In genomic region chr4:182015893-182016292, GRCh38 we compare ENCODE assay signal across 18 cellular contexts.
DNase-seq lines count a peak whose midpoint lies in the region; ATAC-seq and TF ChIP-seq lines count a peak whose summit lies in the region.
"Had no signal": no experiment of that assay in that cellular context is flagged by ENCODE, and none has a peak within 500 bp of the region (broad histone marks: within the 10 kb centered on the region; RNA-seq: fewer than 3 reads in every experiment).

No MANE protein-coding gene starts in this region.

- in situ Hi-C loops in Caki2 (cut with HindIII; ENCODE audit: low pct_unique_long_range_greater_than_20kb, low sequenced_read_pairs), result no loop called here
- in situ Hi-C loops in GM23248 (cut with MboI), result no loop called here

- no peak for TF ChIP-seq POLR2A in GM18505 (IDR thresholded peaks at IDR 0.05; ENCODE audit: borderline replicate concordance, extremely low read depth, insufficient read depth, insufficient read length)

- no peak overlapping the region for H2AFZ ChIP-seq in GM23248

- H3K36me3 ChIP-seq in GM23248 (ENCODE audit: low read depth), result no peaks in the 10 kb centered on the region

- no peaks in the 10 kb centered on the region for H3K9me3 ChIP-seq in GM23248 (ENCODE audit: low read depth)
- H3K9me3 ChIP-seq: testis had no signal

- no peak overlapping the region for H3K9ac ChIP-seq in GM23248

- H3K4me1 ChIP-seq in GM23248 (ENCODE audit: insufficient read depth), result no peaks in the 10 kb centered on the region
- H3K4me1 ChIP-seq: testis had no signal

- H3K4me2 ChIP-seq in GM23248 (ENCODE audit: unreplicated experiment), result no peak overlapping the region

- DNase-seq in Caki2 (ENCODE audit: low read depth) (peak; percentile 64), GM23248 (peak; percentile 45), amniotic epithelial cell (ENCODE audit: low read depth) (peak; percentile 19), kidney tubule cell (ENCODE audit: low spot score) (peak; percentile 47), NCI-H187 (lab: John Stamatoyannopoulos, UW) (no peak)
- no peak for DNase-seq in activated CD8-positive, alpha-beta memory T cell treated with anti-CD3 and anti-CD28 coated beads, Interleukin-2, amount 50 U/mL, for 48 hours
- no peak for DNase-seq in activated CD4-positive, CD25-positive, alpha-beta regulatory T cell treated with anti-CD3 and anti-CD28 coated beads, Interleukin-2, amount 50 U/mL, for 72 hours
- DNase-seq: activated CD4-positive, alpha-beta T cell treated with anti-CD3 and anti-CD28 coated beads, Interleukin-2, amount 50 U/mL, for 48 hours; AML-193; Kasumi-1; NCI-H1930; NCI-H82; SHP77; T-helper 9 cell; testis had no signal

- no peak overlapping the region for H3K27ac ChIP-seq in GM23248
- H3K27ac ChIP-seq: HL-60, testis had no signal

- H3K27me3 ChIP-seq in GM23248 (replicated peaks; ENCODE audit: insufficient read depth), result no peaks in the 10 kb centered on the region
- H3K27me3 ChIP-seq: testis had no signal

- no peak overlapping the region for H3K4me3 ChIP-seq in GM23248
- H3K4me3 ChIP-seq: testis had no signal

- H4K20me1 ChIP-seq in GM23248 (ENCODE audit: insufficient read depth), result no peaks in the 10 kb centered on the region

- ATAC-seq in GM18505 (IDR thresholded peaks at IDR 0.05; ENCODE audit: unreplicated experiment), result no peak
- ATAC-seq: activated T-helper 17 cell treated with anti-CD3 and anti-CD28 coated beads, Interleukin-2, amount 50 U/mL, for 72 hours had no signal

- no peaks in the 10 kb centered on the region for H3F3A ChIP-seq in GM23248 (ENCODE audit: insufficient read depth)

- H3K9me2 ChIP-seq in GM23248 (ENCODE audit: insufficient read depth), result no peaks in the 10 kb centered on the region

- 13 to 18% methylated on average over 6 of the region's 6 CpGs for WGBS in GM23248 (ENCODE audit: low coverage in 1 of 2, low lambda C conversion rate in 2 of 2, missing lambda C conversion rate in 2 of 2), 2 experiments

- no peaks in the 10 kb centered on the region for H3K79me2 ChIP-seq in GM23248 (ENCODE audit: insufficient read depth)

Comparison
In these comparisons a context has a peak if more than half of its experiments do, and no peak if none do; other contexts are left out.
1. DNase-seq: peak in Caki2 (single experiment), GM23248 (single experiment), amniotic epithelial cell (single experiment) and kidney tubule cell (single experiment); none in activated CD8-positive, alpha-beta memory T cell treated with anti-CD3 and anti-CD28 coated beads, Interleukin-2, amount 50 U/mL, for 48 hours (single experiment), activated CD4-positive, CD25-positive, alpha-beta regulatory T cell treated with anti-CD3 and anti-CD28 coated beads, Interleukin-2, amount 50 U/mL, for 72 hours (single experiment) and NCI-H187 (0 of 2).